Comparison of ENCODE assay signal across 18 cellular contexts in the genomic region with DNA sequence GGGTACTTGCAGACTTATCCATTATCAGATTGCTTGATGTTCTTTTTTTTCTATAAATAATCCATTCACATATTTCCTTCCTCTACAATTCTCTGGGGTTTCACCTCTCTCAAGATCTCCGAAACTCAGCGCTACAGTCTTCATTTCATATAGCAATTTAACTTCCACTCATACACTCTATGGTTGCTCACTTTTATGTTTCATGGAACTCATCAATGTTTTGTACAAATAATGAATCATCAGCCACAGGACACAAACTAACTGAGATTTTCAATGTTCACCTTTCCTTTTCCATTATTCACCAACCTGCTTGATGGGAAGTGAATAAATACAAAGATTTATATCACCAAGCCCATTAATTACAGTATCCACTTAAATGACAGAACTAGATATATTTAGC.
"Had no signal": no experiment of that assay in that cellular context is flagged by ENCODE, and none has a peak within 500 bp of the region (broad histone marks: within the 10 kb centered on the region; RNA-seq: fewer than 3 reads in every experiment).

No MANE protein-coding gene starts in this region.

- H3K4me3 Mint-ChIP-seq: activated naive CD4-positive, alpha-beta T cell treated with anti-CD3 and anti-CD28 coated beads, Interleukin-2, amount 50 U/mL, for 24 hours; activated T-cell treated with anti-CD3 and anti-CD28 coated beads, Interleukin-2, amount 50 U/mL, for 72 hours; natural killer cell treated with Interleukin-12 subunit alpha and Interleukin-12 subunit beta and Interleukin-15 and Interleukin-18, amount 100 ng/mL, for 72 hours had no signal

- DNase-seq: activated CD4-positive, alpha-beta T cell treated with anti-CD3 and anti-CD28 coated beads, Interleukin-2, amount 50 U/mL, for 1 hour; activated CD4-positive, CD25-positive, alpha-beta regulatory T cell treated with anti-CD3 and anti-CD28 coated beads, Interleukin-2, amount 50 U/mL, for 72 hours; activated CD8-positive, alpha-beta memory T cell treated with anti-CD3 and anti-CD28 coated beads for 24 hours; activated CD8-positive, alpha-beta memory T cell treated with anti-CD3 and anti-CD28 coated beads, Interleukin-2, amount 50 U/mL, for 48 hours; activated effector memory CD4-positive, alpha-beta T cell treated with anti-CD3 and anti-CD28 coated beads, Interleukin-2, amount 50 U/mL, for 16 hours; activated T-cell treated with anti-CD3 and anti-CD28 coated beads, Interleukin-2, amount 50 U/mL, for 72 hours; adrenal gland; lower lobe of right lung; retina; stimulated activated CD4-positive, alpha-beta T cell treated with anti-CD3 and anti-CD28 coated beads, Interleukin-1b, Interleukin-23, amount 100 ng/mL, for 48 hours; stimulated activated CD8-positive, alpha-beta memory T cell treated with anti-CD3 and anti-CD28 coated beads, Interleukin-4, amount 100 ng/mL, for 48 hours; stimulated activated naive CD4-positive, alpha-beta T cell; T-helper 2 cell; upper lobe of right lung had no signal

- H3K27me3 ChIP-seq: adrenal gland, upper lobe of right lung had no signal

- H3K4me1 Mint-ChIP-seq: activated naive CD4-positive, alpha-beta T cell treated with anti-CD3 and anti-CD28 coated beads, Interleukin-2, amount 50 U/mL, for 24 hours had no signal

- H3K27ac ChIP-seq: adrenal gland, lower lobe of right lung, upper lobe of right lung, VCaP had no signal

- H3K27ac Mint-ChIP-seq: activated naive CD4-positive, alpha-beta T cell treated with anti-CD3 and anti-CD28 coated beads, Interleukin-2, amount 50 U/mL, for 24 hours; activated T-cell treated with anti-CD3 and anti-CD28 coated beads, Interleukin-2, amount 50 U/mL, for 72 hours; natural killer cell treated with Interleukin-12 subunit alpha and Interleukin-12 subunit beta and Interleukin-15 and Interleukin-18, amount 100 ng/mL, for 72 hours had no signal

- H3K9me3 Mint-ChIP-seq: activated naive CD4-positive, alpha-beta T cell treated with anti-CD3 and anti-CD28 coated beads, Interleukin-2, amount 50 U/mL, for 24 hours had no signal

- H3K4me3 ChIP-seq: adrenal gland, lower lobe of right lung, upper lobe of right lung had no signal

- H3K36me3 Mint-ChIP-seq: activated naive CD4-positive, alpha-beta T cell treated with anti-CD3 and anti-CD28 coated beads, Interleukin-2, amount 50 U/mL, for 24 hours had no signal

- H3K4me1 ChIP-seq: adrenal gland, lower lobe of right lung, upper lobe of right lung had no signal

- H3K9me3 ChIP-seq: adrenal gland, lower lobe of right lung, upper lobe of right lung had no signal

- H3K36me3 ChIP-seq: adrenal gland, lower lobe of right lung, upper lobe of right lung had no signal

- H3K27me3 Mint-ChIP-seq: activated naive CD4-positive, alpha-beta T cell treated with anti-CD3 and anti-CD28 coated beads, Interleukin-2, amount 50 U/mL, for 24 hours; natural killer cell treated with Interleukin-12 subunit alpha and Interleukin-12 subunit beta and Interleukin-15 and Interleukin-18, amount 100 ng/mL, for 72 hours had no signal

- ATAC-seq: activated T-cell treated with anti-CD3 and anti-CD28 coated beads, Interleukin-2, amount 50 U/mL, for 72 hours; esophagus mucosa; lower lobe of right lung; natural killer cell treated with Interleukin-12 subunit alpha and Interleukin-12 subunit beta and Interleukin-15 and Interleukin-18, amount 100 ng/mL, for 72 hours; upper lobe of right lung had no signal
